Comparison of ENCODE assay signal across 1 cellular context in the genomic region with DNA sequence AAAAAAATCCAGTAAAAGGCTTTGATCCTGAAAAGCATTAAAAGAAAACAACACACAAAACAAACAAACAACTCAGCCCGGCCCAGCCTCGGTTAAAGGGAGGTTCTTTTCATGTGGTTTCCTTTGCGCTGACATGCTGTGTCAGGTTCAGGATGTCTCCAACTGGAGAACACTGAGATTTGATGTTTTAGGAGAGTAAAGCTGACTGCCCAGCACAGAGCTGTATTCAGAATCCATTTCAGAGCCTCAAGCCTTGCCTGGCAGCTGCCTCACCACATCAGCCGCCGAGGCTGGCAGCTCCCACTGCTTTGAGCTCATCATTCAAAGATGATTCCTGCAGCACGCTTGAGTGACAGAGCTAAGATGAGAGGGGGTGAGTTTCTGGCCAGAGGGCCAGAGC.
TF ChIP-seq lines count a peak whose summit lies in the region.

No MANE protein-coding gene starts in this region.

TF ChIP-seq in GM23338, 12 proteins besides CTCF, POLR2A, EP300 and RAD21:
- TF ChIP-seq, protein P1, sequence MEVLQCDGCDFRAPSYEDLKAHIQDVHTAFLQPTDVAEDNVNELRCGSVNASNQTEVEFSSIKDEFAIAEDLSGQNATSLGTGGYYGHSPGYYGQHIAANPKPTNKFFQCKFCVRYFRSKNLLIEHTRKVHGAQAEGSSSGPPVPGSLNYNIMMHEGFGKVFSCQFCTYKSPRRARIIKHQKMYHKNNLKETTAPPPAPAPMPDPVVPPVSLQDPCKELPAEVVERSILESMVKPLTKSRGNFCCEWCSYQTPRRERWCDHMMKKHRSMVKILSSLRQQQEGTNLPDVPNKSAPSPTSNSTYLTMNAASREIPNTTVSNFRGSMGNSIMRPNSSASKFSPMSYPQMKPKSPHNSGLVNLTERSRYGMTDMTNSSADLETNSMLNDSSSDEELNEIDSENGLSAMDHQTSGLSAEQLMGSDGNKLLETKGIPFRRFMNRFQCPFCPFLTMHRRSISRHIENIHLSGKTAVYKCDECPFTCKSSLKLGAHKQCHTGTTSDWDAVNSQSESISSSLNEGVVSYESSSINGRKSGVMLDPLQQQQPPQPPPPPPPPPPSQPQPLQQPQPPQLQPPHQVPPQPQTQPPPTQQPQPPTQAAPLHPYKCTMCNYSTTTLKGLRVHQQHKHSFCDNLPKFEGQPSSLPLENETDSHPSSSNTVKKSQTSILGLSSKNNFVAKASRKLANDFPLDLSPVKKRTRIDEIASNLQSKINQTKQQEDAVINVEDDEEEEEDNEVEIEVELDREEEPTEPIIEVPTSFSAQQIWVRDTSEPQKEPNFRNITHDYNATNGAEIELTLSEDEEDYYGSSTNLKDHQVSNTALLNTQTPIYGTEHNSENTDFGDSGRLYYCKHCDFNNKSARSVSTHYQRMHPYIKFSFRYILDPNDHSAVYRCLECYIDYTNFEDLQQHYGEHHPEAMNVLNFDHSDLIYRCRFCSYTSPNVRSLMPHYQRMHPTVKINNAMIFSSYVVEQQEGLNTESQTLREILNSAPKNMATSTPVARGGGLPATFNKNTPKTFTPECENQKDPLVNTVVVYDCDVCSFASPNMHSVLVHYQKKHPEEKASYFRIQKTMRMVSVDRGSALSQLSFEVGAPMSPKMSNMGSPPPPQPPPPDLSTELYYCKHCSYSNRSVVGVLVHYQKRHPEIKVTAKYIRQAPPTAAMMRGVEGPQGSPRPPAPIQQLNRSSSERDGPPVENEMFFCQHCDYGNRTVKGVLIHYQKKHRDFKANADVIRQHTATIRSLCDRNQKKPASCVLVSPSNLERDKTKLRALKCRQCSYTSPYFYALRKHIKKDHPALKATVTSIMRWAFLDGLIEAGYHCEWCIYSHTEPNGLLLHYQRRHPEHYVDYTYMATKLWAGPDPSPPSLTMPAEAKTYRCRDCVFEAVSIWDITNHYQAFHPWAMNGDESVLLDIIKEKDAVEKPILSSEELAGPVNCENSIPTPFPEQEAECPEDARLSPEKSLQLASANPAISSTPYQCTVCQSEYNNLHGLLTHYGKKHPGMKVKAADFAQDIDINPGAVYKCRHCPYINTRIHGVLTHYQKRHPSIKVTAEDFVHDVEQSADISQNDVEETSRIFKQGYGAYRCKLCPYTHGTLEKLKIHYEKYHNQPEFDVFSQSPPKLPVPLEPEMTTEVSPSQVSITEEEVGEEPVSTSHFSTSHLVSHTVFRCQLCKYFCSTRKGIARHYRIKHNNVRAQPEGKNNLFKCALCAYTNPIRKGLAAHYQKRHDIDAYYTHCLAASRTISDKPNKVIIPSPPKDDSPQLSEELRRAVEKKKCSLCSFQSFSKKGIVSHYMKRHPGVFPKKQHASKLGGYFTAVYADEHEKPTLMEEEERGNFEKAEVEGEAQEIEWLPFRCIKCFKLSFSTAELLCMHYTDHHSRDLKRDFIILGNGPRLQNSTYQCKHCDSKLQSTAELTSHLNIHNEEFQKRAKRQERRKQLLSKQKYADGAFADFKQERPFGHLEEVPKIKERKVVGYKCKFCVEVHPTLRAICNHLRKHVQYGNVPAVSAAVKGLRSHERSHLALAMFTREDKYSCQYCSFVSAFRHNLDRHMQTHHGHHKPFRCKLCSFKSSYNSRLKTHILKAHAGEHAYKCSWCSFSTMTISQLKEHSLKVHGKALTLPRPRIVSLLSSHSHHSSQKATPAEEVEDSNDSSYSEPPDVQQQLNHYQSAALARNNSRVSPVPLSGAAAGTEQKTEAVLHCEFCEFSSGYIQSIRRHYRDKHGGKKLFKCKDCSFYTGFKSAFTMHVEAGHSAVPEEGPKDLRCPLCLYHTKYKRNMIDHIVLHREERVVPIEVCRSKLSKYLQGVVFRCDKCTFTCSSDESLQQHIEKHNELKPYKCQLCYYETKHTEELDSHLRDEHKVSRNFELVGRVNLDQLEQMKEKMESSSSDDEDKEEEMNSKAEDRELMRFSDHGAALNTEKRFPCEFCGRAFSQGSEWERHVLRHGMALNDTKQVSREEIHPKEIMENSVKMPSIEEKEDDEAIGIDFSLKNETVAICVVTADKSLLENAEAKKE (CRISPR knock-in tag; IDR thresholded peaks at IDR 0.05): no peak
- TF ChIP-seq REST (IDR thresholded peaks at IDR 0.05; ENCODE audit: unreplicated experiment) (no peak), EZH2phosphoT487 (IDR thresholded peaks at IDR 0.05; ENCODE audit: unreplicated experiment) (no peak), ETS1 (IDR thresholded peaks at IDR 0.05) (no peak), STAT1 (IDR thresholded peaks at IDR 0.05; ENCODE audit: unreplicated experiment) (no peak), CREB1 (CRISPR knock-in tag; IDR thresholded peaks at IDR 0.05; ENCODE audit: low read depth) (no peak), NANOG (IDR thresholded peaks at IDR 0.05; ENCODE audit: borderline replicate concordance) (no peak)
